In the genomic region with DNA sequence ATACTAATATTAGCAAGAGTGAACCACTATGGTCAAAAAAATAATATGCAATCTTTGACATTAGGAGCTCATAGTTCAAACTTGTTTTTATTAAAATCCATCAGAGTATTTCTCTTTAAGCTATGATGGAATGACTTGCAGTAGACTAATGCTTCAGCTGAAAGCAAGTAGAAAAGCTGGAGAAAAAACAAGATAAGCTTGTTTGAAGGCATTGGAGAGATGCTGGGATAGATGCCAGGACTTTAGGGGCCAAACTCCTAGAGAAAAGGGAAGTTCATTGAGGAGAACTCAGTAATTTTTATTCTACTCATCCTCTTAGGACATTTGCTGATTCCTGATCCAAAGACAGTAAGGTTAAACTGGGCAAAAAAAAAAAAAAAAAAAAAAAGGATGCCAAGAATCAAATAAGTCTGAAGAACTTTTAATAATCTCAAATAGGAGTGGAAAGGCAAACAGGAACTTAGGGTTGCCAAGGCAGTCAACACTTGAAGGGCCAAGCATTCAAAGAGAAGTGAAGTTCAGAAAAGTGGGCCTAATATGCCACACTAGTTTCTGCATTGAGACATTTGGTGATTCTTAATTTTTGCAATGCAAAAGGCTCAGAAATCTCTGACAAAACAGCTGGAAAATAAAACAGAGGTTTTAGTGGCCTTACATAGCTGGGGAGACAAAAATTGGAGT, we compare ENCODE assay signal across 29 cellular contexts. TPM values are rescaled to one million over a fixed set of nuclear protein-coding genes. Genes with fewer than 3 reads are reported as not detected.
"Had no signal": no experiment of that assay in that cellular context is flagged by ENCODE, and none has a peak within 500 bp of the region (broad histone marks: within the 10 kb centered on the region; RNA-seq: fewer than 3 reads in every experiment).

No MANE protein-coding gene starts in this region.

- DNase-seq: activated CD4-positive, alpha-beta T cell treated with anti-CD3 and anti-CD28 coated beads, Interleukin-2, amount 10 ng/mL, durations not matched to agents 24 days and 14 days; activated CD4-positive, alpha-beta T cell treated with anti-CD3 and anti-CD28 coated beads, Interleukin-2, amount 50 U/mL, for 4 hours; activated CD8-positive, alpha-beta T cell treated with anti-CD3 and anti-CD28 coated beads for 36 hours; activated gamma-delta T cell treated with Interleukin-2 at 50 U/mL for 16 hours; activated naive CD4-positive, alpha-beta T cell treated with anti-CD3 and anti-CD28 coated beads, Interleukin-2, amount 10 ng/mL, durations not matched to agents 7 days and 5 days; activated naive CD8-positive, alpha-beta T cell treated with anti-CD3 and anti-CD28 coated beads, Interleukin-2, amount 50 U/mL, for 24 hours; activated T-cell treated with anti-CD3 and anti-CD28 coated beads, Interleukin-2, amount 50 U/mL, for 24 hours; caudate nucleus; NCI-H1092 treated with DMSO at 0.1 percent for 48 hours; NCI-H1417; NCI-H146; NCI-H187; NCI-H2029 treated with DMSO at 0.1 percent for 48 hours; NCI-H2107; NCI-H2171 treated with DMSO at 0.1 percent for 48 hours; NCI-H2227 treated with DMSO at 0.1 percent for 48 hours; NCI-H446; NCI-H510A treated with DMSO at 0.1 percent for 48 hours; NCI-H69; Peyer's patch; RPMI8226; SIG-M5; SW 1271; T1000 had no signal

- H3K27me3 ChIP-seq: Peyer's patch had no signal

- H3K4me1 Mint-ChIP-seq: activated CD4-positive, alpha-beta T cell treated with anti-CD3 and anti-CD28 coated beads, Interleukin-2, amount 10 ng/mL, durations not matched to agents 24 days and 14 days; activated naive CD4-positive, alpha-beta T cell treated with anti-CD3 and anti-CD28 coated beads, Interleukin-2, amount 10 ng/mL, durations not matched to agents 7 days and 5 days; activated naive CD8-positive, alpha-beta T cell treated with anti-CD3 and anti-CD28 coated beads, Interleukin-2, amount 50 U/mL, for 24 hours; brain had no signal

- H3K36me3 ChIP-seq: Peyer's patch had no signal

- H3K4me3 Mint-ChIP-seq: activated CD4-positive, alpha-beta T cell treated with anti-CD3 and anti-CD28 coated beads, Interleukin-2, amount 10 ng/mL, durations not matched to agents 24 days and 14 days; activated CD8-positive, alpha-beta T cell treated with anti-CD3 and anti-CD28 coated beads for 36 hours; activated naive CD4-positive, alpha-beta T cell treated with anti-CD3 and anti-CD28 coated beads, Interleukin-2, amount 10 ng/mL, durations not matched to agents 7 days and 5 days; activated naive CD8-positive, alpha-beta T cell; activated naive CD8-positive, alpha-beta T cell treated with anti-CD3 and anti-CD28 coated beads, Interleukin-2, amount 50 U/mL, for 24 hours; activated T-cell treated with anti-CD3 and anti-CD28 coated beads, Interleukin-2, amount 50 U/mL, for 24 hours; brain had no signal

- H3K4me2 ChIP-seq: KMS-11 had no signal

- H3K4me1 ChIP-seq: Peyer's patch had no signal

- H3K9ac ChIP-seq: KMS-11 had no signal

- ATAC-seq: activated CD8-positive, alpha-beta T cell treated with anti-CD3 and anti-CD28 coated beads for 36 hours; activated naive CD8-positive, alpha-beta T cell treated with anti-CD3 and anti-CD28 coated beads, Interleukin-2, amount 50 U/mL, for 24 hours; SK-N-SH treated with all-trans-retinoic acid at 6 μM for 48 hours had no signal

- H3K36me3 Mint-ChIP-seq: activated naive CD4-positive, alpha-beta T cell treated with anti-CD3 and anti-CD28 coated beads, Interleukin-2, amount 10 ng/mL, durations not matched to agents 7 days and 5 days had no signal

- H3K4me3 ChIP-seq: Peyer's patch had no signal

- H3K27ac Mint-ChIP-seq: activated CD4-positive, alpha-beta T cell treated with anti-CD3 and anti-CD28 coated beads, Interleukin-2, amount 10 ng/mL, durations not matched to agents 24 days and 14 days; activated CD8-positive, alpha-beta T cell treated with anti-CD3 and anti-CD28 coated beads for 36 hours; activated naive CD4-positive, alpha-beta T cell treated with anti-CD3 and anti-CD28 coated beads, Interleukin-2, amount 10 ng/mL, durations not matched to agents 7 days and 5 days; activated naive CD8-positive, alpha-beta T cell; activated naive CD8-positive, alpha-beta T cell treated with anti-CD3 and anti-CD28 coated beads, Interleukin-2, amount 50 U/mL, for 24 hours; activated T-cell treated with anti-CD3 and anti-CD28 coated beads, Interleukin-2, amount 50 U/mL, for 24 hours; brain had no signal

- H3K27ac ChIP-seq: KMS-11, Peyer's patch had no signal

RNA-seq across cellular contexts. Expression of a gene that starts 19.7 kb away (rescaled TPM):
- total RNA-seq: bronchial epithelial cell had no signal
